In the genomic region with DNA sequence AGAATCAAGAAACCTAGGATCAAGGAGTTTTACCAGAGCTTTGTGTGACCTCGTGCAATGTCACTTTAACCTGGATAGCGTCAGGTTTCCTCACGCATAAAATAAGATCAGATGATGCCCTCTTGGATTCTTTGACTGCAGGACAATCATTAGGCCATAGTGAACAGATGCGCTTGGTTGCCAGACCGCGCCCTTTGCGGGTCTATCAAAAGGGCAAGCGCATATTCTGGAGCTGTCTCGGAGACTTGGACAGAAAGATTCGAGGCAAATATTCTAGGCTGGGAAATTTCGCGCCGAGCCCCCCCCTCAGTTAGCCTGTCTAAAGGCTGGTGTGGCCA, we compare ENCODE assay signal across 19 cellular contexts.
A peak's percentile ranks its signal among the peaks of the same experiment; 100 is the strongest.
DNase-seq lines count a peak whose midpoint lies in the region; ATAC-seq and TF ChIP-seq lines count a peak whose summit lies in the region.
"Had no signal": no experiment of that assay in that cellular context is flagged by ENCODE, and none has a peak within 500 bp of the region (broad histone marks: within the 10 kb centered on the region; RNA-seq: fewer than 3 reads in every experiment).

No MANE protein-coding gene starts in this region.

- H3K9me3 Mint-ChIP-seq in activated CD4-positive, alpha-beta T cell treated with anti-CD3 and anti-CD28 coated beads, Interleukin-2, amount 10 ng/mL, durations not matched to agents 7 days and 5 days = no peaks in the 10 kb centered on the region
- H3K9me3 Mint-ChIP-seq in chondrocyte (ENCODE audit: low read depth) = no peaks in the 10 kb centered on the region
- H3K9me3 Mint-ChIP-seq in stimulated activated effector memory CD8-positive, alpha-beta T cell treated with anti-CD3 and anti-CD28 coated beads, Interleukin-12 subunit alpha, Interleukin-12 subunit beta, amount 100 ng/mL, for 72 hours = no peaks in the 10 kb centered on the region
- H3K9me3 Mint-ChIP-seq: activated CD8-positive, alpha-beta T cell treated with anti-CD3 and anti-CD28 coated beads for 36 hours; nephron progenitor cell; stimulated activated naive CD8-positive, alpha-beta T cell treated with anti-CD3 and anti-CD28 coated beads, Interleukin-15, Interleukin-2, amounts not matched to agents 100 ng/mL and 50 ng/mL, for 24 hours; T-helper 2 cell treated with Interferon-gamma antibody and Interleukin-4, amounts not matched to agents 5 μg/mL and 100 μg/mL, for 36 hours had no signal

- peak in 1 of 4 donors; percentile 8 for ATAC-seq in right lobe of liver
- no peak for ATAC-seq in stimulated activated effector memory CD8-positive, alpha-beta T cell treated with anti-CD3 and anti-CD28 coated beads, Interleukin-12 subunit alpha, Interleukin-12 subunit beta, amount 100 ng/mL, for 72 hours
- no peak for ATAC-seq in HG03439 (IDR thresholded peaks at IDR 0.05; ENCODE audit: unreplicated experiment)
- ATAC-seq: activated CD8-positive, alpha-beta T cell treated with anti-CD3 and anti-CD28 coated beads for 36 hours had no signal

- peak overlapping the region; percentile 35 for H3K4me3 Mint-ChIP-seq in activated CD4-positive, alpha-beta T cell treated with anti-CD3 and anti-CD28 coated beads, Interleukin-2, amount 10 ng/mL, durations not matched to agents 7 days and 5 days
- no peak overlapping the region for H3K4me3 Mint-ChIP-seq in chondrocyte (ENCODE audit: unreplicated experiment)
- H3K4me3 Mint-ChIP-seq in stimulated activated effector memory CD8-positive, alpha-beta T cell treated with anti-CD3 and anti-CD28 coated beads, Interleukin-12 subunit alpha, Interleukin-12 subunit beta, amount 100 ng/mL, for 72 hours = peak overlapping the region; percentile 39

- H3K4me1 ChIP-seq in right lobe of liver (peaks cover 0 to 15% (median 4%) of the 10 kb centered on the region in 4 donors), A673 (ENCODE audit: insufficient read depth, low read length, poor library complexity, severe bottlenecking) (peaks cover 7% of the 10 kb centered on the region)

- H3K4me1 Mint-ChIP-seq in activated CD4-positive, alpha-beta T cell treated with anti-CD3 and anti-CD28 coated beads, Interleukin-2, amount 10 ng/mL, durations not matched to agents 7 days and 5 days = peaks cover 41% of the 10 kb centered on the region
- H3K4me1 Mint-ChIP-seq in chondrocyte (ENCODE audit: low read depth) = peaks cover 35% of the 10 kb centered on the region
- peaks cover 46% of the 10 kb centered on the region for H3K4me1 Mint-ChIP-seq in stimulated activated effector memory CD8-positive, alpha-beta T cell treated with anti-CD3 and anti-CD28 coated beads, Interleukin-12 subunit alpha, Interleukin-12 subunit beta, amount 100 ng/mL, for 72 hours

- DNase-seq in activated CD4-positive, alpha-beta T cell treated with anti-CD3 and anti-CD28 coated beads, Interleukin-2, amount 10 ng/mL, durations not matched to agents 7 days and 5 days = no peak
- no peak for DNase-seq in activated CD4-positive, alpha-beta T cell treated with anti-CD3 and anti-CD28 coated beads for 48 hours
- DNase-seq in chondrocyte (ENCODE audit: low spot score) (peak; percentile 41), right lobe of liver (no peak), A673 (ENCODE audit: low spot score) (no peak), amniotic stem cell (lab: John Stamatoyannopoulos, UW) (no peak)
- DNase-seq in stimulated activated effector memory CD8-positive, alpha-beta T cell treated with anti-CD3 and anti-CD28 coated beads, Interleukin-12 subunit alpha, Interleukin-12 subunit beta, amount 100 ng/mL, for 72 hours (ENCODE audit: low spot score in 2 of 2) = no peak
- DNase-seq: DMS 273 treated with DMSO at 0.1 percent for 48 hours; HCEC 1CT; Kasumi-1; NCI-H2171 treated with DMSO at 0.1 percent for 48 hours; OCI-M1; stimulated activated CD4-positive, alpha-beta T cell treated with anti-CD3 and anti-CD28 coated beads, Interleukin-4, amount 100 ng/mL, for 1 hour had no signal

- H3K36me3 Mint-ChIP-seq in activated CD4-positive, alpha-beta T cell treated with anti-CD3 and anti-CD28 coated beads, Interleukin-2, amount 10 ng/mL, durations not matched to agents 7 days and 5 days (ENCODE audit: low read depth) = no peaks in the 10 kb centered on the region
- peaks cover 6% of the 10 kb centered on the region for H3K36me3 Mint-ChIP-seq in chondrocyte (ENCODE audit: low read depth)
- no peaks in the 10 kb centered on the region for H3K36me3 Mint-ChIP-seq in stimulated activated effector memory CD8-positive, alpha-beta T cell treated with anti-CD3 and anti-CD28 coated beads, Interleukin-12 subunit alpha, Interleukin-12 subunit beta, amount 100 ng/mL, for 72 hours

- POLR2A ChIA-PET in activated CD4-positive, alpha-beta T cell treated with anti-CD3 and anti-CD28 coated beads, Interleukin-2, amount 10 ng/mL, durations not matched to agents 7 days and 5 days (lab: Charles Lee) = no interaction called here
- POLR2A ChIA-PET in A673 (lab: Charles Lee; ENCODE audit: low non-redundant PET) = interaction anchor here (0.7 kb wide), 1 partner anchor 71 kb away, joined by 7 read pairs; no protein-coding TSS in a partner anchor

- H3K27ac ChIP-seq in right lobe of liver (peak overlapping the region in 2 of 3 donors; percentile 3 to 36), A673 (ENCODE audit: low read depth, low read length, poor library complexity, severe bottlenecking) (no peak overlapping the region)
- H3K27ac ChIP-seq: 22Rv1 had no signal

- H3K27me3 Mint-ChIP-seq in activated CD4-positive, alpha-beta T cell treated with anti-CD3 and anti-CD28 coated beads, Interleukin-2, amount 10 ng/mL, durations not matched to agents 7 days and 5 days = peaks cover 83% of the 10 kb centered on the region
- H3K27me3 Mint-ChIP-seq in chondrocyte (ENCODE audit: low read depth) = peaks cover 80% of the 10 kb centered on the region

- H3K27ac Mint-ChIP-seq in activated CD4-positive, alpha-beta T cell treated with anti-CD3 and anti-CD28 coated beads, Interleukin-2, amount 10 ng/mL, durations not matched to agents 7 days and 5 days = no peak overlapping the region
- no peak overlapping the region for H3K27ac Mint-ChIP-seq in chondrocyte (ENCODE audit: unreplicated experiment)
- no peak overlapping the region for H3K27ac Mint-ChIP-seq in stimulated activated effector memory CD8-positive, alpha-beta T cell treated with anti-CD3 and anti-CD28 coated beads, Interleukin-12 subunit alpha, Interleukin-12 subunit beta, amount 100 ng/mL, for 72 hours
- H3K27ac Mint-ChIP-seq: activated CD8-positive, alpha-beta T cell treated with anti-CD3 and anti-CD28 coated beads for 36 hours; nephron progenitor cell; stimulated activated naive CD8-positive, alpha-beta T cell treated with anti-CD3 and anti-CD28 coated beads, Interleukin-15, Interleukin-2, amounts not matched to agents 100 ng/mL and 50 ng/mL, for 24 hours; T-helper 2 cell treated with Interferon-gamma antibody and Interleukin-4, amounts not matched to agents 5 μg/mL and 100 μg/mL, for 36 hours had no signal

- H3K4me3 ChIP-seq in right lobe of liver (no peak overlapping the region), A673 (ENCODE audit: low read depth, low read length, poor library complexity, severe bottlenecking) (no peak overlapping the region)

- CTCF ChIA-PET in activated CD4-positive, alpha-beta T cell treated with anti-CD3 and anti-CD28 coated beads, Interleukin-2, amount 10 ng/mL, durations not matched to agents 7 days and 5 days (lab: Charles Lee) = no interaction called here
- CTCF ChIA-PET in A673 (lab: Charles Lee) = interaction anchor here (0.7 kb wide), 1 partner anchor 815 kb away, joined by 4 read pairs; no protein-coding TSS in a partner anchor

- no peak for TF ChIP-seq CTCF in chondrocyte (IDR thresholded peaks at IDR 0.05)
- TF ChIP-seq CTCF in right lobe of liver (IDR thresholded peaks at IDR 0.05) = no peak
- no peak for TF ChIP-seq CTCF in A673 (conservative IDR thresholded peaks at IDR 0.05; ENCODE audit: low read depth, low read length)

- no TSS peak for BruUV-seq in A673 (replicated peaks; lab: Mats Ljungman, UMichigan)

- intact Hi-C loops in right lobe of liver (cut with DNase I) = no loop called here
- intact Hi-C loops in A673 (cut with micrococcal nuclease; ENCODE audit: unreplicated experiment) = no loop called here

- WGBS in right lobe of liver (ENCODE audit: insufficient coverage, low coverage, low lambda C conversion rate, missing lambda C conversion rate) = 7% methylated on average over 8 of the region's 13 CpGs

- H3K36me3 ChIP-seq in right lobe of liver = no peaks in the 10 kb centered on the region
- no peaks in the 10 kb centered on the region for H3K36me3 ChIP-seq in A673 (ENCODE audit: insufficient read depth, low read length, poor library complexity, severe bottlenecking)

- H3K9me3 ChIP-seq in right lobe of liver (no peaks in the 10 kb centered on the region), A673 (ENCODE audit: low read depth, low read length, poor library complexity, severe bottlenecking) (no peaks in the 10 kb centered on the region)

- TF ChIP-seq POLR2A in right lobe of liver (IDR thresholded peaks at IDR 0.05) = no peak

- peaks cover 11 to 38% of the 10 kb centered on the region in 2 donors for H3K27me3 ChIP-seq in right lobe of liver
- H3K27me3 ChIP-seq in A673 (replicated peaks; ENCODE audit: insufficient read depth, low read depth, low read length, poor library complexity) = no peaks in the 10 kb centered on the region
